In genomic region chr16:81522851-81523250, GRCh38 we compare ENCODE assay signal across 7 cellular contexts.
DNase-seq lines count a peak whose midpoint lies in the region; ATAC-seq and TF ChIP-seq lines count a peak whose summit lies in the region.
"Not testable (repeated sequence)": the region's sequence is repeated elsewhere in the genome, so short reads cannot be mapped to it uniquely, and the experiment has no call there.

No MANE protein-coding gene starts in this region.

- not testable (repeated sequence) for H3K27me3 ChIP-seq in Panc1 (ENCODE audit: control insufficient read depth, insufficient read depth, low read length); smooth muscle cell (ENCODE audit: low read depth)

- not testable (repeated sequence) for H3K36me3 ChIP-seq in Panc1 (ENCODE audit: control insufficient read depth, insufficient read depth, low read length); smooth muscle cell (ENCODE audit: low read depth)

- POLR2A ChIA-PET in Panc1 (lab: Charles Lee); activated CD8-positive, alpha-beta T cell treated with anti-CD3 and anti-CD28 coated beads, Interleukin-2, amount 10 ng/mL, durations not matched to agents 7 days and 5 days (lab: Charles Lee); activated naive CD8-positive, alpha-beta T cell treated with anti-CD3 and anti-CD28 coated beads, Interleukin-2, amount 10 ng/mL, durations not matched to agents 7 days and 5 days (lab: Charles Lee); naive thymus-derived CD8-positive, alpha-beta T cell (lab: Charles Lee): not testable (repeated sequence)

- in situ Hi-C loops in Panc1 (cut with HindIII; ENCODE audit: low pct_unique_long_range_greater_than_20kb, low sequenced_read_pairs): not testable (repeated sequence)

- not testable (repeated sequence) for H3F3A ChIP-seq in smooth muscle cell (ENCODE audit: low read depth)

- not testable (repeated sequence) for H3K9me3 Mint-ChIP-seq in Calu3 (ENCODE audit: low read depth, unreplicated experiment); activated CD8-positive, alpha-beta T cell treated with anti-CD3 and anti-CD28 coated beads, Interleukin-2, amount 10 ng/mL, durations not matched to agents 7 days and 5 days (ENCODE audit: insufficient read depth); activated naive CD8-positive, alpha-beta T cell treated with anti-CD3 and anti-CD28 coated beads, Interleukin-2, amount 10 ng/mL, durations not matched to agents 7 days and 5 days; naive thymus-derived CD8-positive, alpha-beta T cell

- not testable (repeated sequence) for H3K27me3 Mint-ChIP-seq in Calu3 (ENCODE audit: unreplicated experiment); activated CD8-positive, alpha-beta T cell treated with anti-CD3 and anti-CD28 coated beads, Interleukin-2, amount 10 ng/mL, durations not matched to agents 7 days and 5 days (ENCODE audit: low read depth); activated naive CD8-positive, alpha-beta T cell treated with anti-CD3 and anti-CD28 coated beads, Interleukin-2, amount 10 ng/mL, durations not matched to agents 7 days and 5 days; naive thymus-derived CD8-positive, alpha-beta T cell

- H3K4me3 Mint-ChIP-seq in Calu3 (ENCODE audit: low read depth, unreplicated experiment): peak overlapping the region; percentile 3
- not testable (repeated sequence) for H3K4me3 Mint-ChIP-seq in activated CD8-positive, alpha-beta T cell treated with anti-CD3 and anti-CD28 coated beads, Interleukin-2, amount 10 ng/mL, durations not matched to agents 7 days and 5 days
- peak overlapping the region; percentile 36 for H3K4me3 Mint-ChIP-seq in activated naive CD8-positive, alpha-beta T cell treated with anti-CD3 and anti-CD28 coated beads, Interleukin-2, amount 10 ng/mL, durations not matched to agents 7 days and 5 days
- peak overlapping the region in 2 of 10 donors; percentile 21 to 62 for H3K4me3 Mint-ChIP-seq in naive thymus-derived CD8-positive, alpha-beta T cell

- not testable (repeated sequence) for H2AFZ ChIP-seq in smooth muscle cell (ENCODE audit: low read depth)

- not testable (repeated sequence) for H3K9me3 ChIP-seq in Panc1 (ENCODE audit: control insufficient read depth, insufficient read depth, low read depth, low read length); smooth muscle cell (replicated peaks; ENCODE audit: low read depth)

- not testable (repeated sequence) for H3K9ac ChIP-seq in smooth muscle cell (ENCODE audit: low read depth)

- CTCF ChIA-PET in Calu3 (lab: Charles Lee): interaction anchor here (1.0 kb wide), 1 partner anchor 29 kb away, joined by 5 read pairs; no protein-coding TSS in a partner anchor
- CTCF ChIA-PET in Panc1 (lab: Charles Lee); activated CD8-positive, alpha-beta T cell treated with anti-CD3 and anti-CD28 coated beads, Interleukin-2, amount 10 ng/mL, durations not matched to agents 7 days and 5 days (lab: Charles Lee): not testable (repeated sequence)

- peak overlapping the region; percentile 33 for H3K27ac Mint-ChIP-seq in Calu3 (ENCODE audit: unreplicated experiment)
- peak overlapping the region; percentile 92 for H3K27ac Mint-ChIP-seq in activated CD8-positive, alpha-beta T cell treated with anti-CD3 and anti-CD28 coated beads, Interleukin-2, amount 10 ng/mL, durations not matched to agents 7 days and 5 days
- peak overlapping the region; percentile 86 for H3K27ac Mint-ChIP-seq in activated naive CD8-positive, alpha-beta T cell treated with anti-CD3 and anti-CD28 coated beads, Interleukin-2, amount 10 ng/mL, durations not matched to agents 7 days and 5 days
- peak overlapping the region in 8 of 10 donors; percentile 47 to 97 (median 88) for H3K27ac Mint-ChIP-seq in naive thymus-derived CD8-positive, alpha-beta T cell

- peaks cover 87% of the 10 kb centered on the region for H3K79me2 ChIP-seq in smooth muscle cell (ENCODE audit: low read depth)

- WGBS in smooth muscle cell (ENCODE audit: low lambda C conversion rate): 97% methylated on average over 7 of the region's 7 CpGs

- BruUV-seq in Calu3 (replicated peaks; lab: Mats Ljungman, UMichigan); Panc1 (replicated peaks; lab: Mats Ljungman, UMichigan): not testable (repeated sequence)

- not testable (repeated sequence) for H3K4me2 ChIP-seq in smooth muscle cell

- H4K20me1 ChIP-seq in smooth muscle cell (ENCODE audit: low read depth): peaks cover 97% of the 10 kb centered on the region

- TF ChIP-seq CTCF in Calu3 (IDR thresholded peaks at IDR 0.05; ENCODE audit: unreplicated experiment); Panc1 (IDR thresholded peaks at IDR 0.05); smooth muscle cell (IDR thresholded peaks at IDR 0.05; ENCODE audit: borderline replicate concordance, insufficient read depth, poor library complexity, severe bottlenecking): not testable (repeated sequence)

- intact Hi-C loops in Calu3 (cut with micrococcal nuclease; ENCODE audit: unreplicated experiment): loop anchor here (10.0 kb wide), 1 partner anchor 62 kb away; no protein-coding TSS in a partner anchor
- intact Hi-C loops in Panc1 (cut with micrococcal nuclease; ENCODE audit: unreplicated experiment): not testable (repeated sequence)

- H3K27ac ChIP-seq in Panc1 (ENCODE audit: low read length) (0 out of 2 replicates have a peak overlapping the region, but pooled peaks have one; percentile 59), epithelial cell of prostate (peak overlapping the region; percentile 100), smooth muscle cell (ENCODE audit: low read depth) (peak overlapping the region; percentile 72)

- peaks cover 59% of the 10 kb centered on the region for H3K4me1 Mint-ChIP-seq in Calu3 (ENCODE audit: low read depth, unreplicated experiment)
- peaks cover 90% of the 10 kb centered on the region for H3K4me1 Mint-ChIP-seq in activated CD8-positive, alpha-beta T cell treated with anti-CD3 and anti-CD28 coated beads, Interleukin-2, amount 10 ng/mL, durations not matched to agents 7 days and 5 days (ENCODE audit: low read depth)
- H3K4me1 Mint-ChIP-seq in activated naive CD8-positive, alpha-beta T cell treated with anti-CD3 and anti-CD28 coated beads, Interleukin-2, amount 10 ng/mL, durations not matched to agents 7 days and 5 days: peaks cover 77% of the 10 kb centered on the region
- peaks cover 21 to 81% (median 48%) of the 10 kb centered on the region in 4 donors for H3K4me1 Mint-ChIP-seq in naive thymus-derived CD8-positive, alpha-beta T cell

- H3K36me3 Mint-ChIP-seq in Calu3 (ENCODE audit: insufficient read depth, unreplicated experiment): peaks cover 25% of the 10 kb centered on the region
- H3K36me3 Mint-ChIP-seq in activated CD8-positive, alpha-beta T cell treated with anti-CD3 and anti-CD28 coated beads, Interleukin-2, amount 10 ng/mL, durations not matched to agents 7 days and 5 days (ENCODE audit: low read depth): peaks cover 38% of the 10 kb centered on the region
- peaks cover 32% of the 10 kb centered on the region for H3K36me3 Mint-ChIP-seq in activated naive CD8-positive, alpha-beta T cell treated with anti-CD3 and anti-CD28 coated beads, Interleukin-2, amount 10 ng/mL, durations not matched to agents 7 days and 5 days
- not testable (repeated sequence) for H3K36me3 Mint-ChIP-seq in naive thymus-derived CD8-positive, alpha-beta T cell

- peaks cover 35% of the 10 kb centered on the region for H3K4me1 ChIP-seq in Panc1 (ENCODE audit: control insufficient read depth, insufficient read depth, low read length)
- not testable (repeated sequence) for H3K4me1 ChIP-seq in smooth muscle cell (ENCODE audit: low read depth)

- ATAC-seq in Panc1; activated CD8-positive, alpha-beta T cell treated with anti-CD3 and anti-CD28 coated beads, Interleukin-2, amount 10 ng/mL, durations not matched to agents 7 days and 5 days; activated naive CD8-positive, alpha-beta T cell treated with anti-CD3 and anti-CD28 coated beads, Interleukin-2, amount 10 ng/mL, durations not matched to agents 7 days and 5 days (ENCODE audit: low read depth); naive thymus-derived CD8-positive, alpha-beta T cell: not testable (repeated sequence)

- DNase-seq in Calu3; Panc1 (ENCODE audit: low read depth, low spot score); activated CD8-positive, alpha-beta T cell treated with anti-CD3 and anti-CD28 coated beads, Interleukin-2, amount 10 ng/mL, durations not matched to agents 7 days and 5 days; activated naive CD8-positive, alpha-beta T cell treated with anti-CD3 and anti-CD28 coated beads, Interleukin-2, amount 10 ng/mL, durations not matched to agents 7 days and 5 days; epithelial cell of prostate (ENCODE audit: low read depth, low spot score); naive thymus-derived CD8-positive, alpha-beta T cell; smooth muscle cell (lab: John Stamatoyannopoulos, UW; ENCODE audit: unreplicated experiment): not testable (repeated sequence)

- not testable (repeated sequence) for H3K4me3 ChIP-seq in Panc1 (ENCODE audit: low read depth in 2 of 2, low read length in 2 of 2); smooth muscle cell

Comparison
In these comparisons a context has a peak if more than half of its experiments do, and no peak if none do; other contexts are left out.
1. H3K27ac Mint-ChIP-seq: peak in every context shown above with its lines; median percentile 92 in activated CD8-positive, alpha-beta T cell treated with anti-CD3 and anti-CD28 coated beads, Interleukin-2, amount 10 ng/mL, durations not matched to agents 7 days and 5 days; 88 in naive thymus-derived CD8-positive, alpha-beta T cell; 86 in activated naive CD8-positive, alpha-beta T cell treated with anti-CD3 and anti-CD28 coated beads, Interleukin-2, amount 10 ng/mL, durations not matched to agents 7 days and 5 days; 33 in Calu3.